In genomic region chr5:142408536-142409252, GRCh38 we compare ENCODE assay signal across 22 cellular contexts.
"Had no signal": no experiment of that assay in that cellular context is flagged by ENCODE, and none has a peak within 500 bp of the region (broad histone marks: within the 10 kb centered on the region; RNA-seq: fewer than 3 reads in every experiment).

No MANE protein-coding gene starts in this region.

- ATAC-seq: activated CD4-positive, alpha-beta T cell treated with anti-CD3 and anti-CD28 coated beads for 36 hours; activated CD8-positive, alpha-beta T cell treated with anti-CD3 and anti-CD28 coated beads for 36 hours; activated naive CD8-positive, alpha-beta T cell treated with anti-CD3 and anti-CD28 coated beads, Interleukin-2, amount 50 U/mL, for 24 hours; activated T-helper 17 cell treated with anti-CD3 and anti-CD28 coated beads, Interleukin-2, amount 50 U/mL, for 72 hours; left cardiac atrium; pancreas; stimulated activated memory B cell treated with anti-CD40 and anti-IgM and Interleukin-4, amounts not matched to agents 10 μg/mL and 1 μg/mL and 100 μg/mL, for 72 hours had no signal

- H3K4me1 ChIP-seq: pancreas, testis had no signal

- H3K27ac ChIP-seq: brain microvascular endothelial cell, dorsolateral prefrontal cortex, pancreas, sigmoid colon, testis had no signal

- DNase-seq: activated CD4-positive, alpha-beta T cell treated with anti-CD3 and anti-CD28 coated beads for 36 hours; activated CD8-positive, alpha-beta T cell treated with anti-CD3 and anti-CD28 coated beads for 36 hours; activated naive CD4-positive, alpha-beta T cell treated with anti-CD3 and anti-CD28 coated beads for 36 hours; activated naive CD8-positive, alpha-beta T cell treated with anti-CD3 and anti-CD28 coated beads, Interleukin-2, amount 50 U/mL, for 24 hours; activated T-cell treated with anti-CD3 and anti-CD28 coated beads, Interleukin-2, amount 50 U/mL, for 1 hour; anterior cingulate cortex; brain microvascular endothelial cell; central memory CD4-positive, alpha-beta T cell; dorsolateral prefrontal cortex; foreskin melanocyte; head of caudate nucleus; left cardiac atrium; pancreas; sigmoid colon; stimulated activated CD4-positive, alpha-beta T cell treated with anti-CD3 and anti-CD28 coated beads, Interleukin-4, amount 100 ng/mL, for 4 hours; testis had no signal

- H3K4me3 ChIP-seq: lung, pancreas, sigmoid colon, testis had no signal

- H3K9me3 ChIP-seq: pancreas, sigmoid colon, testis, upper lobe of left lung had no signal

- FAIRE-seq: colon, pancreas, TTC549 had no signal

- H3K27me3 ChIP-seq: brain microvascular endothelial cell, pancreas, sigmoid colon, testis, upper lobe of left lung had no signal

- H3K36me3 ChIP-seq: brain microvascular endothelial cell, pancreas, sigmoid colon, upper lobe of left lung had no signal
